2 cellular contexts compared by ENCODE assay signal in genomic region chr16:85173077-85173980, GRCh38.
TF ChIP-seq lines count a peak whose summit lies in the region.

No MANE protein-coding gene starts in this region.

TF ChIP-seq in H1, 55 proteins besides CTCF, POLR2A, EP300 and RAD21:
- TF ChIP-seq NANOG (IDR thresholded peaks at IDR 0.05; ENCODE audit: insufficient read depth, low read depth, low read length, poor library complexity, severe bottlenecking): no peak
- TF ChIP-seq PHF8 (conservative IDR thresholded peaks at IDR 0.05; ENCODE audit: low read depth, low read length): no peak
- no peak for TF ChIP-seq CBX5 (IDR thresholded peaks at IDR 0.05; ENCODE audit: low read depth, low read length)
- TF ChIP-seq ASH2L (IDR thresholded peaks at IDR 0.05; ENCODE audit: low read length): no peak
- TF ChIP-seq SP4 (IDR thresholded peaks at IDR 0.05; ENCODE audit: low read length): no peak
- no peak for TF ChIP-seq NRF1 (IDR thresholded peaks at IDR 0.05; ENCODE audit: low read depth, low read length)
- TF ChIP-seq CHD2 (IDR thresholded peaks at IDR 0.05; ENCODE audit: low read length): no peak
- no peak for TF ChIP-seq EGR1 (IDR thresholded peaks at IDR 0.05; ENCODE audit: borderline replicate concordance, low read depth, low read length)
- TF ChIP-seq BRCA1 (IDR thresholded peaks at IDR 0.05; ENCODE audit: low read depth, low read length): no peak
- no peak for TF ChIP-seq ZNF274 (IDR thresholded peaks at IDR 0.05; ENCODE audit: borderline replicate concordance, extremely low read depth, low read length)
- no peak for TF ChIP-seq SIX5 (IDR thresholded peaks at IDR 0.05; ENCODE audit: low read depth, low read length)
- no peak for TF ChIP-seq SIRT6 (IDR thresholded peaks at IDR 0.05; ENCODE audit: low read length)
- TF ChIP-seq CREB1 (IDR thresholded peaks at IDR 0.05): no peak
- TF ChIP-seq TAF1 (IDR thresholded peaks at IDR 0.05; ENCODE audit: low read depth, low read length): no peak
- no peak for TF ChIP-seq SIN3A (conservative IDR thresholded peaks at IDR 0.05 in 1 of 2, IDR thresholded peaks at IDR 0.05 in 1 of 2; ENCODE audit: low read depth in 1 of 2, low read length in 2 of 2)
- TF ChIP-seq HDAC6 (IDR thresholded peaks at IDR 0.05; ENCODE audit: low read depth, low read length): no peak
- TF ChIP-seq USF2 (IDR thresholded peaks at IDR 0.05; ENCODE audit: low read length): no peak
- no peak for TF ChIP-seq EZH2 (IDR thresholded peaks at IDR 0.05; ENCODE audit: low read depth, low read length, severe bottlenecking)

TF ChIP-seq in neural cell, 6 proteins besides CTCF, POLR2A, EP300 and RAD21:
- TF ChIP-seq EZH2 (IDR thresholded peaks at IDR 0.05; ENCODE audit: borderline replicate concordance, insufficient read depth, low read length, poor library complexity, severe bottlenecking): no peak
- no peak for TF ChIP-seq POLR2AphosphoS5 (IDR thresholded peaks at IDR 0.05)
- TF ChIP-seq MXI1 (conservative IDR thresholded peaks at IDR 0.05; ENCODE audit: poor library complexity, severe bottlenecking): no peak
- TF ChIP-seq SMC3 (conservative IDR thresholded peaks at IDR 0.05; ENCODE audit: poor library complexity): no peak
- TF ChIP-seq TAF1 (IDR thresholded peaks at IDR 0.05; ENCODE audit: low read depth): no peak
- TF ChIP-seq, protein P1, sequence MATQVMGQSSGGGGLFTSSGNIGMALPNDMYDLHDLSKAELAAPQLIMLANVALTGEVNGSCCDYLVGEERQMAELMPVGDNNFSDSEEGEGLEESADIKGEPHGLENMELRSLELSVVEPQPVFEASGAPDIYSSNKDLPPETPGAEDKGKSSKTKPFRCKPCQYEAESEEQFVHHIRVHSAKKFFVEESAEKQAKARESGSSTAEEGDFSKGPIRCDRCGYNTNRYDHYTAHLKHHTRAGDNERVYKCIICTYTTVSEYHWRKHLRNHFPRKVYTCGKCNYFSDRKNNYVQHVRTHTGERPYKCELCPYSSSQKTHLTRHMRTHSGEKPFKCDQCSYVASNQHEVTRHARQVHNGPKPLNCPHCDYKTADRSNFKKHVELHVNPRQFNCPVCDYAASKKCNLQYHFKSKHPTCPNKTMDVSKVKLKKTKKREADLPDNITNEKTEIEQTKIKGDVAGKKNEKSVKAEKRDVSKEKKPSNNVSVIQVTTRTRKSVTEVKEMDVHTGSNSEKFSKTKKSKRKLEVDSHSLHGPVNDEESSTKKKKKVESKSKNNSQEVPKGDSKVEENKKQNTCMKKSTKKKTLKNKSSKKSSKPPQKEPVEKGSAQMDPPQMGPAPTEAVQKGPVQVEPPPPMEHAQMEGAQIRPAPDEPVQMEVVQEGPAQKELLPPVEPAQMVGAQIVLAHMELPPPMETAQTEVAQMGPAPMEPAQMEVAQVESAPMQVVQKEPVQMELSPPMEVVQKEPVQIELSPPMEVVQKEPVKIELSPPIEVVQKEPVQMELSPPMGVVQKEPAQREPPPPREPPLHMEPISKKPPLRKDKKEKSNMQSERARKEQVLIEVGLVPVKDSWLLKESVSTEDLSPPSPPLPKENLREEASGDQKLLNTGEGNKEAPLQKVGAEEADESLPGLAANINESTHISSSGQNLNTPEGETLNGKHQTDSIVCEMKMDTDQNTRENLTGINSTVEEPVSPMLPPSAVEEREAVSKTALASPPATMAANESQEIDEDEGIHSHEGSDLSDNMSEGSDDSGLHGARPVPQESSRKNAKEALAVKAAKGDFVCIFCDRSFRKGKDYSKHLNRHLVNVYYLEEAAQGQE (IDR thresholded peaks at IDR 0.05; ENCODE audit: borderline replicate concordance): no peak
